Comparison of ENCODE assay signal across 9 cellular contexts in genomic region chr19:38974599-38975213, GRCh38. TPM values are rescaled to one million over a fixed set of nuclear protein-coding genes. Genes with fewer than 3 reads are reported as not detected.
DNase-seq lines count a peak whose midpoint lies in the region; ATAC-seq lines count a peak whose summit lies in the region.
"Had no signal": no experiment of that assay in that cellular context is flagged by ENCODE, and none has a peak within 500 bp of the region (broad histone marks: within the 10 kb centered on the region; RNA-seq: fewer than 3 reads in every experiment).

No MANE protein-coding gene starts in this region.

- ATAC-seq in HG03432 (IDR thresholded peaks at IDR 0.05; ENCODE audit: unreplicated experiment) = no peak

- DNase-seq in H7 = no peak
- no peak for DNase-seq in LoVo (ENCODE audit: low spot score)
- DNase-seq in GF-D8 (lab: John Stamatoyannopoulos, UW) = no peak
- DNase-seq in SK-N-DZ (ENCODE audit: low spot score) = no peak
- DNase-seq: activated naive CD4-positive, alpha-beta T cell had no signal

- H3K4me3 ChIP-seq in H7 (ENCODE audit: insufficient read depth, low read depth, low read length) (peak overlapping the region; percentile 91), iPS-15b (ENCODE audit: low read depth, low read length) (peak overlapping the region; percentile 63), skeletal muscle satellite cell (ENCODE audit: low read length) (peak overlapping the region; percentile 80)

- H3K4me2 ChIP-seq in skeletal muscle satellite cell (ENCODE audit: low read length) = peak overlapping the region; percentile 91

- H3K36me3 ChIP-seq in H7 (replicated peaks; ENCODE audit: control insufficient read depth, insufficient read depth, low read length) (no peaks in the 10 kb centered on the region), iPS-15b (ENCODE audit: control insufficient read depth, insufficient read depth, low read length) (no peaks in the 10 kb centered on the region), skeletal muscle satellite cell (ENCODE audit: insufficient read depth, low read length) (no peaks in the 10 kb centered on the region)

- peak overlapping the region; percentile 44 for H3K27ac ChIP-seq in angular gyrus (ENCODE audit: low read depth, low read length)

- H3K27me3 ChIP-seq in H7 (ENCODE audit: control insufficient read depth, insufficient read depth, low read length) (no peaks in the 10 kb centered on the region), iPS-15b (ENCODE audit: control insufficient read depth, insufficient read depth, low read length) (no peaks in the 10 kb centered on the region), skeletal muscle satellite cell (ENCODE audit: control insufficient read depth, insufficient read depth, low read length) (no peaks in the 10 kb centered on the region)

- no peaks in the 10 kb centered on the region for H3K4me1 ChIP-seq in iPS-15b (ENCODE audit: control insufficient read depth, insufficient read depth, low read length)
- H3K4me1 ChIP-seq in skeletal muscle satellite cell (ENCODE audit: control insufficient read depth, insufficient read depth, low read length) = peaks cover 14% of the 10 kb centered on the region

- no peaks in the 10 kb centered on the region for H3K9me3 ChIP-seq in iPS-15b (ENCODE audit: control insufficient read depth, insufficient read depth, low read length)
- no peaks in the 10 kb centered on the region for H3K9me3 ChIP-seq in skeletal muscle satellite cell (replicated peaks; ENCODE audit: low read length)

- H3K9ac ChIP-seq in iPS-15b (ENCODE audit: low read depth, low read length) = peak overlapping the region; percentile 62
- peak overlapping the region; percentile 88 for H3K9ac ChIP-seq in skeletal muscle satellite cell (ENCODE audit: low read depth, low read length)

RNA-seq across cellular contexts. Expression of gene FBXO17, which starts 0.8 kb away (rescaled TPM):
- total RNA-seq in H7 (2014; rRNA removed; shearing (Covaris generic)) = 22.2 and 25.3 TPM in 2 replicates
- 23.2 and 30.7 TPM in 2 replicates for total RNA-seq in skeletal muscle satellite cell (2012; rRNA removed)
- polyA plus RNA-seq in SK-N-DZ (2014; cell fraction: cytosol; rRNA removed) = 11.6 and 22.8 TPM in 2 replicates
- 16.7 and 17.5 TPM in 2 replicates for polyA plus RNA-seq in SK-N-DZ (2014; cell fraction: nucleus; rRNA removed)

RNA-seq across cellular contexts. Expression of gene MRPS12, which starts 44.0 kb away (rescaled TPM):
- 106 and 115 TPM in 2 replicates for total RNA-seq in H7 (2014; rRNA removed; shearing (Covaris generic))
- 60.1 and 66.6 TPM in 2 replicates for total RNA-seq in skeletal muscle satellite cell (2012; rRNA removed)
- 50.4 and 57.4 TPM in 2 replicates for polyA plus RNA-seq in SK-N-DZ (2014; cell fraction: cytosol; rRNA removed)
- 34.8 and 38.0 TPM in 2 replicates for polyA plus RNA-seq in SK-N-DZ (2014; cell fraction: nucleus; rRNA removed)

RNA-seq across cellular contexts. Expression of gene SARS2, which starts 44.1 kb away (rescaled TPM):
- total RNA-seq in H7 (2014; rRNA removed; shearing (Covaris generic)) = 65.9 and 75.6 TPM in 2 replicates
- 18.8 and 23.3 TPM in 2 replicates for total RNA-seq in skeletal muscle satellite cell (2012; rRNA removed)
- polyA plus RNA-seq in SK-N-DZ (2014; cell fraction: cytosol; rRNA removed) = 45.8 and 68.0 TPM in 2 replicates
- polyA plus RNA-seq in SK-N-DZ (2014; cell fraction: nucleus; rRNA removed) = 178 and 201 TPM in 2 replicates

RNA-seq across cellular contexts. Expression of gene FBXO27, which starts 57.6 kb away (rescaled TPM):
- total RNA-seq in H7 (2014; rRNA removed; shearing (Covaris generic)) = 4.0 and 5.5 TPM in 2 replicates
- 2.5 and 2.6 TPM in 2 replicates for total RNA-seq in skeletal muscle satellite cell (2012; rRNA removed)
- 0.36 and 0.93 TPM in 2 replicates for polyA plus RNA-seq in SK-N-DZ (2014; cell fraction: cytosol; rRNA removed)
- not detected in 2 replicates for polyA plus RNA-seq in SK-N-DZ (2014; cell fraction: nucleus; rRNA removed)
